8 cellular contexts compared by ENCODE assay signal in genomic region chr10:37976880-37977203, GRCh38. TPM values are rescaled to one million over a fixed set of nuclear protein-coding genes. Genes with fewer than 3 reads are reported as not detected.
A peak's percentile ranks its signal among the peaks of the same experiment; 100 is the strongest.
DNase-seq lines count a peak whose midpoint lies in the region; FAIRE-seq and TF ChIP-seq lines count a peak whose summit lies in the region.

No MANE protein-coding gene starts in this region.

- H3K27ac Mint-ChIP-seq in activated CD4-positive, alpha-beta T cell treated with anti-CD3 and anti-CD28 coated beads, Interleukin-2, amount 10 ng/mL, durations not matched to agents 24 days and 14 days, result peak overlapping the region; percentile 98
- H3K27ac Mint-ChIP-seq in activated CD4-positive, alpha-beta memory T cell treated with anti-CD3 and anti-CD28 coated beads, Interleukin-2, amount 10 ng/mL, durations not matched to agents 7 days and 5 days, result peak overlapping the region; percentile 91

- CTCF ChIA-PET in activated CD4-positive, alpha-beta memory T cell treated with anti-CD3 and anti-CD28 coated beads, Interleukin-2, amount 10 ng/mL, durations not matched to agents 7 days and 5 days (lab: Charles Lee), result interaction anchor here (0.6 to 5.2 kb wide), 19 partner anchors 10 to 451 kb away, joined by 3 to 39 read pairs (median 4); partner anchors contain the start of genes ZNF248, ZNF33A and ZNF37A

- POLR2A ChIA-PET in activated CD4-positive, alpha-beta memory T cell treated with anti-CD3 and anti-CD28 coated beads, Interleukin-2, amount 10 ng/mL, durations not matched to agents 7 days and 5 days (lab: Charles Lee), result interaction anchor here (0.8 to 3.2 kb wide), 9 partner anchors 12 to 426 kb away, joined by 3 to 28 read pairs (median 4); partner anchors contain the start of genes ZNF33A and ZNF37A

- peaks cover 5% of the 10 kb centered on the region for H3K9me3 Mint-ChIP-seq in activated CD4-positive, alpha-beta T cell treated with anti-CD3 and anti-CD28 coated beads, Interleukin-2, amount 10 ng/mL, durations not matched to agents 24 days and 14 days
- no peaks in the 10 kb centered on the region for H3K9me3 Mint-ChIP-seq in activated CD4-positive, alpha-beta memory T cell treated with anti-CD3 and anti-CD28 coated beads, Interleukin-2, amount 10 ng/mL, durations not matched to agents 7 days and 5 days

- TF ChIP-seq CTCF in keratinocyte (optimal IDR thresholded peaks at IDR 0.05 in 1 of 3, IDR thresholded peaks at IDR 0.05 in 1 of 3, conservative IDR thresholded peaks at IDR 0.05 in 1 of 3; ENCODE audit: extremely low read depth in 1 of 3, insufficient read depth in 2 of 3, low read length in 3 of 3), result no peak
- no peak for TF ChIP-seq CTCF in testis (IDR thresholded peaks at IDR 0.05)

- peaks cover 18% of the 10 kb centered on the region for H3K36me3 Mint-ChIP-seq in activated CD4-positive, alpha-beta T cell treated with anti-CD3 and anti-CD28 coated beads, Interleukin-2, amount 10 ng/mL, durations not matched to agents 24 days and 14 days (ENCODE audit: low read depth)
- H3K36me3 Mint-ChIP-seq in activated CD4-positive, alpha-beta memory T cell treated with anti-CD3 and anti-CD28 coated beads, Interleukin-2, amount 10 ng/mL, durations not matched to agents 7 days and 5 days (ENCODE audit: low read depth), result peaks cover 19% of the 10 kb centered on the region

- no peak for FAIRE-seq in keratinocyte (lab: Jason Lieb, UNC)

- H3K27me3 ChIP-seq in keratinocyte (ENCODE audit: control insufficient read depth, extremely low read depth, insufficient read depth, low read length), result no peaks in the 10 kb centered on the region
- H3K27me3 ChIP-seq in testis, result no peaks in the 10 kb centered on the region

- no peaks in the 10 kb centered on the region for H3K79me2 ChIP-seq in keratinocyte (ENCODE audit: control insufficient read depth, insufficient read depth, low read length)

- intact Hi-C loops in activated CD4-positive, alpha-beta T cell treated with anti-CD3 and anti-CD28 coated beads, Interleukin-2, amount 10 ng/mL, durations not matched to agents 24 days and 14 days (cut with micrococcal nuclease), result loop anchor here (1.0 to 10.0 kb wide), 4 partner anchors 33 to 388 kb away; partner anchors contain the start of genes ZNF248, ZNF33A and ZNF37A
- intact Hi-C loops in testis (cut with DNase I; ENCODE audit: low total_unique reads), result no loop called here

- no peaks in the 10 kb centered on the region for H3K36me3 ChIP-seq in keratinocyte (ENCODE audit: control insufficient read depth in 2 of 2, extremely low read depth in 1 of 2, insufficient read depth in 2 of 2, low read length in 2 of 2)
- H3K36me3 ChIP-seq in testis (ENCODE audit: low read depth, missing control alignments), result no peaks in the 10 kb centered on the region

- H3K9me3 ChIP-seq in keratinocyte (ENCODE audit: control insufficient read depth, low read depth, low read length) (no peaks in the 10 kb centered on the region), testis (no peaks in the 10 kb centered on the region)

- H3K4me1 Mint-ChIP-seq in activated CD4-positive, alpha-beta T cell treated with anti-CD3 and anti-CD28 coated beads, Interleukin-2, amount 10 ng/mL, durations not matched to agents 24 days and 14 days, result peaks cover 23% of the 10 kb centered on the region
- H3K4me1 Mint-ChIP-seq in activated CD4-positive, alpha-beta memory T cell treated with anti-CD3 and anti-CD28 coated beads, Interleukin-2, amount 10 ng/mL, durations not matched to agents 7 days and 5 days, result peaks cover 22% of the 10 kb centered on the region

- peak overlapping the region; percentile 91 for H3K4me2 ChIP-seq in keratinocyte (ENCODE audit: control insufficient read depth, extremely low read depth, insufficient read depth, low read depth, low read length)

- H3K4me3 ChIP-seq in keratinocyte (ENCODE audit: control insufficient read depth in 2 of 3, extremely low read depth in 1 of 3, insufficient read depth in 2 of 3, low read depth in 1 of 3, low read length in 3 of 3) (peak overlapping the region; percentile 9 to 81 (median 67)), testis (peak overlapping the region; percentile 71 to 96)

- no peak overlapping the region for H3K27ac ChIP-seq in keratinocyte (ENCODE audit: control insufficient read depth, insufficient read depth, low read length)
- H3K27ac ChIP-seq in testis, result peak overlapping the region; percentile 89 to 99

- no peak for DNase-seq in activated CD4-positive, alpha-beta T cell treated with anti-CD3 and anti-CD28 coated beads, Interleukin-2, amount 10 ng/mL, durations not matched to agents 24 days and 14 days
- no peak for DNase-seq in activated CD4-positive, alpha-beta T cell treated with anti-CD3 and anti-CD28 coated beads for 1 hour
- no peak for DNase-seq in activated CD4-positive, alpha-beta memory T cell treated with anti-CD3 and anti-CD28 coated beads, Interleukin-2, amount 10 ng/mL, durations not matched to agents 7 days and 5 days
- DNase-seq in keratinocyte (ENCODE audit: low read depth, low spot score) (no peak), testis (no peak), iPS-NIHi11 (ENCODE audit: low spot score) (no peak), nucleus accumbens (lab: John Stamatoyannopoulos, UW) (no peak), GM19240 (ENCODE audit: insufficient read length, low spot score) (no peak)

- 8 to 17% methylated on average over 9 of the region's 9 CpGs for whole genome bisulfite sequencing in testis, 2 donors

- H3K4me1 ChIP-seq in keratinocyte (ENCODE audit: control insufficient read depth, extremely low read depth, insufficient read depth, low read length) (peaks cover 4% of the 10 kb centered on the region), testis (peaks cover 5% of the 10 kb centered on the region)

- dilution Hi-C loops in keratinocyte (cut with MboI; ENCODE audit: extremely low pct_ligation_motif_present, low sequenced_read_pairs), result no loop called here

- peak overlapping the region; percentile 100 for H2AFZ ChIP-seq in keratinocyte (ENCODE audit: control insufficient read depth, low read length)

- H3K9me1 ChIP-seq in keratinocyte (ENCODE audit: control insufficient read depth, extremely low read depth, insufficient read depth, low read length), result no peaks in the 10 kb centered on the region

- no peaks in the 10 kb centered on the region for H4K20me1 ChIP-seq in keratinocyte (ENCODE audit: control insufficient read depth, extremely low read depth, insufficient read depth, low read length)

- H3K4me3 Mint-ChIP-seq in activated CD4-positive, alpha-beta T cell treated with anti-CD3 and anti-CD28 coated beads, Interleukin-2, amount 10 ng/mL, durations not matched to agents 24 days and 14 days, result peak overlapping the region; percentile 95
- peak overlapping the region; percentile 91 for H3K4me3 Mint-ChIP-seq in activated CD4-positive, alpha-beta memory T cell treated with anti-CD3 and anti-CD28 coated beads, Interleukin-2, amount 10 ng/mL, durations not matched to agents 7 days and 5 days

- H3K27me3 Mint-ChIP-seq in activated CD4-positive, alpha-beta T cell treated with anti-CD3 and anti-CD28 coated beads, Interleukin-2, amount 10 ng/mL, durations not matched to agents 24 days and 14 days, result no peaks in the 10 kb centered on the region
- H3K27me3 Mint-ChIP-seq in activated CD4-positive, alpha-beta memory T cell treated with anti-CD3 and anti-CD28 coated beads, Interleukin-2, amount 10 ng/mL, durations not matched to agents 7 days and 5 days, result no peaks in the 10 kb centered on the region

- TF ChIP-seq POLR2A in testis (IDR thresholded peaks at IDR 0.05), result no peak

- peak overlapping the region; percentile 53 for H3K9ac ChIP-seq in keratinocyte (ENCODE audit: control insufficient read depth, extremely low read depth, insufficient read depth, low read length)

RNA-seq across cellular contexts. Expression of gene ZNF25, which starts 0.4 kb away (rescaled TPM):
- 7.6 and 7.9 TPM in 2 replicates for total RNA-seq in activated CD4-positive, alpha-beta T cell treated with anti-CD3 and anti-CD28 coated beads, Interleukin-2, amount 10 ng/mL, durations not matched to agents 24 days and 14 days
- 1 to 10 TPM; 7.0 TPM for total RNA-seq in activated CD4-positive, alpha-beta memory T cell treated with anti-CD3 and anti-CD28 coated beads, Interleukin-2, amount 10 ng/mL, durations not matched to agents 7 days and 5 days
- 1.6 to 2.7 TPM (median 2.4 TPM) in 3 replicates for polyA plus RNA-seq in keratinocyte
- polyA plus RNA-seq in keratinocyte (2011; ENCODE audit: low read depth), result 3.4 TPM
- 1.6 and 2.9 TPM in 2 replicates for polyA plus RNA-seq in keratinocyte (2011; cell fraction: cytosol; rRNA removed)
- polyA plus RNA-seq in keratinocyte (2011; cell fraction: nucleus; rRNA removed), result 3.2 and 3.3 TPM in 2 replicates
- polyA plus RNA-seq in keratinocyte (2012; ENCODE audit: low replicate concordance), result 1.9 and 2.3 TPM in 2 replicates
- polyA minus RNA-seq in keratinocyte, result 0.36 to 2.5 TPM (median 1.1 TPM) in 3 replicates
- 0.96 TPM for polyA minus RNA-seq in keratinocyte (2011; cell fraction: cytosol; rRNA and poly(A)+ RNA removed)
- polyA minus RNA-seq in keratinocyte (2011; cell fraction: nucleus; rRNA and poly(A)+ RNA removed), result 0.32 and 2.0 TPM in 2 replicates
- 10 to 100 TPM; 10.5 to 12.7 TPM for total RNA-seq in testis
- 9.5 TPM for polyA plus RNA-seq in testis (ENCODE audit: insufficient read depth, low read depth, low replicate concordance)

RNA-seq across cellular contexts. Expression of gene ZNF33A, which starts 33.6 kb away (rescaled TPM):
- total RNA-seq in activated CD4-positive, alpha-beta T cell treated with anti-CD3 and anti-CD28 coated beads, Interleukin-2, amount 10 ng/mL, durations not matched to agents 24 days and 14 days, result 17.8 and 19.0 TPM in 2 replicates
- 10 to 100 TPM; 31.6 to 31.7 TPM for total RNA-seq in activated CD4-positive, alpha-beta memory T cell treated with anti-CD3 and anti-CD28 coated beads, Interleukin-2, amount 10 ng/mL, durations not matched to agents 7 days and 5 days
- polyA plus RNA-seq in keratinocyte (8.9 to 14.3 TPM (median 12.3 TPM) in 3 replicates), testis (ENCODE audit: insufficient read depth, low read depth, low replicate concordance) (9.2 TPM)
- 12.9 TPM for polyA plus RNA-seq in keratinocyte (2011; ENCODE audit: low read depth)
- polyA plus RNA-seq in keratinocyte (2011; cell fraction: cytosol; rRNA removed), result 5.2 and 8.9 TPM in 2 replicates
- 16.8 and 17.6 TPM in 2 replicates for polyA plus RNA-seq in keratinocyte (2011; cell fraction: nucleus; rRNA removed)
- polyA plus RNA-seq in keratinocyte (2012; ENCODE audit: low replicate concordance), result 8.6 and 12.3 TPM in 2 replicates
- 4.0 to 18.7 TPM (median 11.3 TPM) in 3 replicates for polyA minus RNA-seq in keratinocyte
- 6.1 TPM for polyA minus RNA-seq in keratinocyte (2011; cell fraction: cytosol; rRNA and poly(A)+ RNA removed)
- 12.8 and 28.9 TPM in 2 replicates for polyA minus RNA-seq in keratinocyte (2011; cell fraction: nucleus; rRNA and poly(A)+ RNA removed)
- 10 to 100 TPM; 17.5 to 17.7 TPM for total RNA-seq in testis
